In the genomic region with DNA sequence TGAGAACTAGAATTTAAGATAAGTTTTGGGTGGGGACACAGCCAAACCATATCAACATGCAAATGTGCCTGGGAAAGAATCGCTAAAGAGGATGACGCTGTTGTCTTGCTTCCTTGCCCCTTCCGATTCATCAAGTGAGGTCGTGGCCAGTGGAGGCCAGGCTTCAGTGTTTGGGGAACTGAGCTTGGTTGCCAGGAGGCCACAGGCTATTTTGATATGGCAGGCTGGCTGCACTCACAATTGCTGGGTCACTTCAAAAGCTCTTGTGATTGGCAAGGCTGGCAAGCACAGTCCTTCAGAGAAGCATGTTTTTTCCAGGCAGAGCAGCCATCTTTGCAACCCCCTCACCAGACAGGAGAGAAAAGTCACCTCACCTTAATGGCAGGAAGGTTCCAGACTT, we compare ENCODE assay signal across 17 cellular contexts. TPM values are rescaled to one million over a fixed set of nuclear protein-coding genes. Genes with fewer than 3 reads are reported as not detected.
A peak's percentile ranks its signal among the peaks of the same experiment; 100 is the strongest.
DNase-seq lines count a peak whose midpoint lies in the region; ATAC-seq, FAIRE-seq and TF ChIP-seq lines count a peak whose summit lies in the region.
"Had no signal": no experiment of that assay in that cellular context is flagged by ENCODE, and none has a peak within 500 bp of the region (broad histone marks: within the 10 kb centered on the region; RNA-seq: fewer than 3 reads in every experiment).

No MANE protein-coding gene starts in this region.

- H3K79me2 ChIP-seq in K562 (ENCODE audit: control insufficient read depth, insufficient read depth, low read length): no peaks in the 10 kb centered on the region

- H3K4me3 ChIP-seq in left ventricle myocardium inferior (no peak overlapping the region), K562 (no peak overlapping the region)
- H3K4me3 ChIP-seq: HAP-1 had no signal

- no peak for TF ChIP-seq POLR2A in K562 (conservative IDR thresholded peaks at IDR 0.05)

- no peak for TF ChIP-seq RAD21 in K562 (CRISPR knock-in tag; conservative IDR thresholded peaks at IDR 0.05 in 1 of 2, IDR thresholded peaks at IDR 0.05 in 1 of 2)

- H3K4me2 ChIP-seq in K562 (ENCODE audit: insufficient read depth, low read length): no peak overlapping the region

- TF ChIP-seq CTCF in left ventricle myocardium inferior (IDR thresholded peaks at IDR 0.05; ENCODE audit: borderline replicate concordance) (no peak), K562 (IDR thresholded peaks at IDR 0.05 in 2 of 3, conservative IDR thresholded peaks at IDR 0.05 in 1 of 3; ENCODE audit: insufficient read depth in 2 of 3, low read depth in 1 of 3, low read length in 3 of 3) (no peak)

- TF ChIP-seq EP300 in K562 (IDR thresholded peaks at IDR 0.05; ENCODE audit: low read length): no peak

- H3K36me3 ChIP-seq in left ventricle myocardium inferior (no peaks in the 10 kb centered on the region), K562 (ENCODE audit: control insufficient read depth, insufficient read depth, low read length) (no peaks in the 10 kb centered on the region)
- H3K36me3 ChIP-seq: BE2C, HAP-1 had no signal

- no peak overlapping the region for H3K9ac ChIP-seq in K562 (ENCODE audit: insufficient read depth in 1 of 2, low read depth in 2 of 2, low read length in 2 of 2)

- intact Hi-C loops in Right ventricle myocardium superior (cut with DNase I) (no loop called here), left ventricle myocardium inferior (cut with micrococcal nuclease) (no loop called here), K562 (cut with micrococcal nuclease) (no loop called here), left ventricle myocardium superior (cut with micrococcal nuclease) (no loop called here)

- BruUV-seq in K562 (replicated peaks; lab: Mats Ljungman, UMichigan): no TSS peak

- peak; percentile 80 for ATAC-seq in Right ventricle myocardium superior (ENCODE audit: poor library complexity)
- no peak for ATAC-seq in K562
- ATAC-seq in left ventricle myocardium superior: peak; percentile 70
- ATAC-seq: HepG2 had no signal

- FAIRE-seq in K562 (lab: Jason Lieb, UNC): no peak
- FAIRE-seq: D721Med, G401.6, GM12891, GM19239, HepG2 had no signal

- H3K27ac ChIP-seq in left ventricle myocardium inferior (replicated peaks) (no peak overlapping the region), K562 (ENCODE audit: extremely low read depth, low read depth, low read length) (no peak overlapping the region)

- H3K27me3 ChIP-seq in left ventricle myocardium inferior (ENCODE audit: low read depth) (no peaks in the 10 kb centered on the region), K562 (ENCODE audit: control insufficient read depth in 2 of 2, insufficient read depth in 2 of 2, low read length in 2 of 2) (peaks cover 6 to 18% of the 10 kb centered on the region in 2 experiments; a peak in 4 of 5 replicates)
- H3K27me3 ChIP-seq: BE2C had no signal

- in situ Hi-C loops in K562 (cut with MboI): no loop called here

- POLR2A ChIA-PET in K562 (lab: Yijun Ruan, JAX): no interaction called here

- H3K9me3 ChIP-seq in left ventricle myocardium inferior (replicated peaks): peaks cover 7% of the 10 kb centered on the region
- no peaks in the 10 kb centered on the region for H3K9me3 ChIP-seq in K562 (replicated peaks; ENCODE audit: control insufficient read depth, insufficient read depth, low read depth, low read length)
- H3K9me3 ChIP-seq: BE2C, HAP-1 had no signal

- H3K9me1 ChIP-seq in K562 (ENCODE audit: control insufficient read depth, insufficient read depth, low read length): no peaks in the 10 kb centered on the region

- DNase-seq in Right ventricle myocardium superior: no peak
- no peak for DNase-seq in left ventricle myocardium inferior
- DNase-seq in K562 (ENCODE audit: extremely low read depth in 1 of 4, low spot score in 3 of 4): no peak
- DNase-seq in left ventricle myocardium superior: no peak
- no peak for DNase-seq in stimulated activated CD4-positive, alpha-beta T cell treated with anti-CD3 and anti-CD28 coated beads, Interleukin-4, amount 100 ng/mL, for 24 hours
- DNase-seq in NCI-H2196 (lab: John Stamatoyannopoulos, UW; ENCODE audit: unreplicated experiment): no peak
- DNase-seq: BE2C; C1 segment of cervical spinal cord; CD4-positive, CD25-positive, alpha-beta regulatory T cell; CD8-positive, alpha-beta memory T cell; COR-L47 had no signal

- no peaks in the 10 kb centered on the region for H4K20me1 ChIP-seq in K562 (replicated peaks; ENCODE audit: control insufficient read depth, insufficient read depth, low read length)

- CTCF ChIA-PET in K562 (lab: Yijun Ruan, JAX; ENCODE audit: low intra/inter-chr PET ratio): no interaction called here

- peak overlapping the region; percentile 27; the same call in 1 of the 2 replicates for H2AFZ ChIP-seq in K562 (ENCODE audit: low read depth, low read length)

- H3K4me1 ChIP-seq in left ventricle myocardium inferior (peaks cover 16% of the 10 kb centered on the region), K562 (replicated peaks in 1 of 2; ENCODE audit: control insufficient read depth in 2 of 2, insufficient read depth in 2 of 2, low read length in 2 of 2) (no peaks in the 10 kb centered on the region)
- H3K4me1 ChIP-seq: BE2C, HAP-1 had no signal

- 10% methylated on average over 4 of the region's 4 CpGs for WGBS in K562 (ENCODE audit: insufficient coverage, low coverage, missing lambda C conversion rate)

TF ChIP-seq in K562, 482 proteins besides CTCF, POLR2A, EP300 and RAD21:
- TF ChIP-seq SMARCC2 (IDR thresholded peaks at IDR 0.05; ENCODE audit: low read depth) (no peak), ZNF57 (CRISPR knock-in tag; IDR thresholded peaks at IDR 0.05) (no peak), NFXL1 (CRISPR knock-in tag; IDR thresholded peaks at IDR 0.05) (no peak), GATAD2A (IDR thresholded peaks at IDR 0.05) (no peak), CEBPB (tag; IDR thresholded peaks at IDR 0.05) (no peak)
- TF ChIP-seq, protein P1, sequence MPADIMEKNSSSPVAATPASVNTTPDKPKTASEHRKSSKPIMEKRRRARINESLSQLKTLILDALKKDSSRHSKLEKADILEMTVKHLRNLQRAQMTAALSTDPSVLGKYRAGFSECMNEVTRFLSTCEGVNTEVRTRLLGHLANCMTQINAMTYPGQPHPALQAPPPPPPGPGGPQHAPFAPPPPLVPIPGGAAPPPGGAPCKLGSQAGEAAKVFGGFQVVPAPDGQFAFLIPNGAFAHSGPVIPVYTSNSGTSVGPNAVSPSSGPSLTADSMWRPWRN (IDR thresholded peaks at IDR 0.05; ENCODE audit: low read depth): no peak
- TF ChIP-seq, protein P2, sequence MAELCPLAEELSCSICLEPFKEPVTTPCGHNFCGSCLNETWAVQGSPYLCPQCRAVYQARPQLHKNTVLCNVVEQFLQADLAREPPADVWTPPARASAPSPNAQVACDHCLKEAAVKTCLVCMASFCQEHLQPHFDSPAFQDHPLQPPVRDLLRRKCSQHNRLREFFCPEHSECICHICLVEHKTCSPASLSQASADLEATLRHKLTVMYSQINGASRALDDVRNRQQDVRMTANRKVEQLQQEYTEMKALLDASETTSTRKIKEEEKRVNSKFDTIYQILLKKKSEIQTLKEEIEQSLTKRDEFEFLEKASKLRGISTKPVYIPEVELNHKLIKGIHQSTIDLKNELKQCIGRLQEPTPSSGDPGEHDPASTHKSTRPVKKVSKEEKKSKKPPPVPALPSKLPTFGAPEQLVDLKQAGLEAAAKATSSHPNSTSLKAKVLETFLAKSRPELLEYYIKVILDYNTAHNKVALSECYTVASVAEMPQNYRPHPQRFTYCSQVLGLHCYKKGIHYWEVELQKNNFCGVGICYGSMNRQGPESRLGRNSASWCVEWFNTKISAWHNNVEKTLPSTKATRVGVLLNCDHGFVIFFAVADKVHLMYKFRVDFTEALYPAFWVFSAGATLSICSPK (IDR thresholded peaks at IDR 0.05; ENCODE audit: borderline replicate concordance): no peak

RNA-seq across cellular contexts. Expression of a gene that starts 45.8 kb away (rescaled TPM):
- total RNA-seq in Right ventricle myocardium superior (1.00 TPM), left ventricle myocardium inferior (0.33 TPM), K562 (2014; rRNA removed) (0.29 and 0.36 TPM in 2 replicates), K562 (2014; rRNA removed; fragmentation: Illumina TruSeq; extraction: Trizol) (0.58 and 0.80 TPM in 2 replicates), K562 (2015; rRNA removed; fragmentation: Illumina TruSeq; extraction: Trizol) (0.83 and 0.91 TPM in 2 replicates), K562 (2021) (0.55 and 0.58 TPM in 2 replicates), left ventricle myocardium superior (0.67 TPM)
- total RNA-seq in K562 (2011; cell fraction: chromatin; rRNA removed; ENCODE audit: low replicate concordance): 0.23 TPM in 1 of 2 replicates, not detected in the other
- total RNA-seq in K562 (2011; cell fraction: nucleolus; rRNA removed): 0.13 TPM in 1 of 2 replicates, not detected in the other
- total RNA-seq in K562 (2011; cell fraction: nucleoplasm; rRNA removed): 0.15 TPM in 1 of 2 replicates, not detected in the other
- polyA plus RNA-seq in K562 (2011; rRNA removed) (0.08 and 0.61 TPM in 2 replicates), K562 (2014; fragmentation: Illumina TruSeq; extraction: Trizol) (0.44 and 0.62 TPM in 2 replicates), K562 (2014; fragmentation: Nextera tagmentation; extraction: Ambion mirVana) (under 1 TPM; 0.15 to 0.22 TPM), K562 (2014; rRNA removed) (0.20 and 0.30 TPM in 2 replicates)
- polyA plus RNA-seq in K562 (2011; cell fraction: cytosol; rRNA removed): 0.06 and 0.18 TPM in 2 replicates
- polyA plus RNA-seq in K562 (2011; cell fraction: nucleus; rRNA removed): 0.14 and 0.33 TPM in 2 replicates
- polyA plus RNA-seq in K562 (2012): 0.39 and 0.57 TPM in 2 replicates
- polyA minus RNA-seq in K562 (2011; rRNA and poly(A)+ RNA removed): 0.06 and 0.39 TPM in 2 replicates
- 0.29 TPM in 1 of 2 replicates, not detected in the other for polyA minus RNA-seq in K562 (2011; cell fraction: cytosol; rRNA and poly(A)+ RNA removed)
- polyA minus RNA-seq in K562 (2011; cell fraction: nucleus; rRNA and poly(A)+ RNA removed): 0.40 TPM in 1 of 2 replicates, not detected in the other
- total RNA-seq: CD4-positive, CD25-positive, alpha-beta regulatory T cell had no signal
- polyA plus RNA-seq: CD4-positive, CD25-positive, alpha-beta regulatory T cell; CD8-positive, alpha-beta memory T cell had no signal
